In genomic region chr16:1662543-1662942, GRCh38 we compare ENCODE assay signal across 24 cellular contexts.
"Had no signal": no experiment of that assay in that cellular context is flagged by ENCODE, and none has a peak within 500 bp of the region (broad histone marks: within the 10 kb centered on the region; RNA-seq: fewer than 3 reads in every experiment).

No MANE protein-coding gene starts in this region.

- H3K9me3 ChIP-seq: colonic mucosa, esophagus muscularis mucosa, esophagus squamous epithelium, gastrocnemius medialis, gastroesophageal sphincter, heart left ventricle, heart right ventricle had no signal

- H3K27me3 ChIP-seq: colonic mucosa, dorsolateral prefrontal cortex, esophagus muscularis mucosa, esophagus squamous epithelium, foreskin keratinocyte, gastrocnemius medialis, gastroesophageal sphincter, heart left ventricle, heart right ventricle had no signal

- H3K4me1 ChIP-seq: colonic mucosa, esophagus squamous epithelium, foreskin keratinocyte, gastrocnemius medialis, gastroesophageal sphincter had no signal

- H3K9me3 Mint-ChIP-seq: dendritic cell treated with granulocyte-macrophage colony-stimulating factor and Interleukin-4, amounts not matched to agents 40 ng/mL and 50 ng/mL, for 4 days; effector memory CD8-positive, alpha-beta T cell had no signal

- H3K27me3 Mint-ChIP-seq: dendritic cell treated with granulocyte-macrophage colony-stimulating factor and Interleukin-4, amounts not matched to agents 40 ng/mL and 50 ng/mL, for 4 days; effector memory CD8-positive, alpha-beta T cell had no signal

- H3K4me3 Mint-ChIP-seq: dendritic cell treated with granulocyte-macrophage colony-stimulating factor and Interleukin-4, amounts not matched to agents 40 ng/mL and 50 ng/mL, for 4 days; effector memory CD8-positive, alpha-beta T cell had no signal

- H3K27ac Mint-ChIP-seq: dendritic cell treated with granulocyte-macrophage colony-stimulating factor and Interleukin-4, amounts not matched to agents 40 ng/mL and 50 ng/mL, for 4 days; effector memory CD8-positive, alpha-beta T cell had no signal

- H3K4me3 ChIP-seq: colonic mucosa, coronary artery, dorsolateral prefrontal cortex, esophagus muscularis mucosa, esophagus squamous epithelium, gastrocnemius medialis, gastroesophageal sphincter, heart left ventricle, heart right ventricle had no signal

- ATAC-seq: effector memory CD8-positive, alpha-beta T cell; esophagus mucosa; foreskin keratinocyte; gastrocnemius medialis; gastroesophageal sphincter; heart left ventricle; heart right ventricle had no signal

- H3K27ac ChIP-seq: colonic mucosa, coronary artery, epithelial cell of prostate, esophagus muscularis mucosa, esophagus squamous epithelium, foreskin keratinocyte, gastrocnemius medialis, gastroesophageal sphincter, heart left ventricle, heart right ventricle had no signal

- DNase-seq: colonic mucosa; cortex of kidney; dermis blood vessel endothelial cell; dorsolateral prefrontal cortex; effector CD4-positive, alpha-beta T cell; effector CD8-positive, alpha-beta T cell; effector memory CD4-positive, alpha-beta T cell; effector memory CD8-positive, alpha-beta T cell; erythroblast; esophagus squamous epithelium; foreskin fibroblast; foreskin keratinocyte; foreskin melanocyte; gastrocnemius medialis; glutamatergic neuron; head of caudate nucleus; heart left ventricle; heart right ventricle had no signal
